15 cellular contexts compared by ENCODE assay signal in the genomic region with DNA sequence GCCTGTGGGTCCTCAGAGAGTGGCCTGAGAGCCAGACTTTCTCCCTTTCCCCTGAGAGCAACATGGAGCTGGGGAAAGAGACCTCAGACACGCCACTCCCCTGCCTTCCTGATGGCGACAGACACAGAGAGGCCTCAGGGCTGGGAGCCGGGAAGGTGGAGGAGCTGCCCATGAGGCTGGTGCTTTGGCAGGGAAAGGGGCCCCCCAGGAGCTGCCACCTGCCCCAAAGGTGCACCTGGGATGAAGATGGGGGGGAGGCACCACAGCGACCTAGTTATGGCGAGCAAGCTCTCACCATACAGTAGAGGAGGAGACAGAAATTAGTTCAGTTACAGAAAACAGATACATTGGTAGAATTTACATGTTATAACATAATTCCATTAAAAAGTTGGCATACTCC.
A peak's percentile ranks its signal among the peaks of the same experiment; 100 is the strongest.
DNase-seq lines count a peak whose midpoint lies in the region; ATAC-seq and TF ChIP-seq lines count a peak whose summit lies in the region.
"Had no signal": no experiment of that assay in that cellular context is flagged by ENCODE, and none has a peak within 500 bp of the region (broad histone marks: within the 10 kb centered on the region; RNA-seq: fewer than 3 reads in every experiment).

No MANE protein-coding gene starts in this region.

- H3K27me3 ChIP-seq in BLaER1 treated with 17β-estradiol and CSF1 and Interleukin-3, amounts not matched to agents 10 nM and 100 nM = no peaks in the 10 kb centered on the region
- no peaks in the 10 kb centered on the region for H3K27me3 ChIP-seq in muscle layer of duodenum (ENCODE audit: low read depth, low read length)
- no peaks in the 10 kb centered on the region for H3K27me3 ChIP-seq in thoracic aorta (replicated peaks; ENCODE audit: insufficient read depth)

- intact Hi-C loops in posterior vena cava (cut with DNase I) = loop anchor here in 1 of 2 donors (10.0 kb wide), 1 partner anchor 150 kb away; no protein-coding TSS in a partner anchor

- H3K4me1 ChIP-seq in BLaER1 treated with 17β-estradiol and CSF1 and Interleukin-3, amounts not matched to agents 10 nM and 100 nM = peaks cover 19 to 86% (median 79%) of the 10 kb centered on the region in 10 experiments
- H3K4me1 ChIP-seq in muscle layer of duodenum (ENCODE audit: control insufficient read depth in 1 of 2, insufficient read depth in 2 of 2, low read length in 2 of 2) = no peaks in the 10 kb centered on the region
- H3K4me1 ChIP-seq in thoracic aorta (ENCODE audit: control insufficient read depth in 1 of 2, low read depth in 2 of 2) = peaks cover 19 to 53% of the 10 kb centered on the region in 2 donors

- no peaks in the 10 kb centered on the region for H3K9me3 ChIP-seq in BLaER1 treated with 17β-estradiol and CSF1 and Interleukin-3, amounts not matched to agents 10 nM and 100 nM (replicated peaks in 1 of 11)
- H3K9me3 ChIP-seq in muscle layer of duodenum (ENCODE audit: control insufficient read depth in 1 of 2, low read length in 2 of 2) (no peaks in the 10 kb centered on the region), thoracic aorta (no peaks in the 10 kb centered on the region)

- H3K4me3 ChIP-seq in BLaER1 treated with 17β-estradiol and CSF1 and Interleukin-3, amounts not matched to agents 10 nM and 100 nM = no peak overlapping the region
- H3K4me3 ChIP-seq in muscle layer of duodenum (ENCODE audit: low read depth in 1 of 2, low read length in 2 of 2) (no peak overlapping the region), thoracic aorta (peak overlapping the region; percentile 75)
- H3K4me3 ChIP-seq: K562 had no signal

- no peaks in the 10 kb centered on the region for H3K36me3 ChIP-seq in BLaER1 treated with 17β-estradiol and CSF1 and Interleukin-3, amounts not matched to agents 10 nM and 100 nM
- H3K36me3 ChIP-seq in muscle layer of duodenum (ENCODE audit: control insufficient read depth in 1 of 2, insufficient read depth in 2 of 2, low read length in 2 of 2) = no peaks in the 10 kb centered on the region
- H3K36me3 ChIP-seq in thoracic aorta = no peaks in the 10 kb centered on the region

- no peak for ATAC-seq in thoracic aorta (ENCODE audit: insufficient number of reproducible peaks, low FRiP score, low read depth)
- ATAC-seq: CD8-positive, alpha-beta T cell; K562; Panc1 had no signal

- no peak overlapping the region for H3K9ac ChIP-seq in BLaER1 treated with 17β-estradiol and CSF1 and Interleukin-3, amounts not matched to agents 10 nM and 100 nM

- no peak overlapping the region for H3K27ac ChIP-seq in BLaER1 treated with 17β-estradiol and CSF1 and Interleukin-3, amounts not matched to agents 10 nM and 100 nM
- peak overlapping the region; percentile 31 for H3K27ac ChIP-seq in muscle layer of duodenum (ENCODE audit: low read length)
- peak overlapping the region; percentile 94 to 95 for H3K27ac ChIP-seq in thoracic aorta

- peak; percentile 80 for DNase-seq in cerebellum (ENCODE audit: low spot score)
- no peak for DNase-seq in thoracic aorta (ENCODE audit: low spot score)
- DNase-seq in posterior vena cava (ENCODE audit: low spot score) = no peak
- no peak for DNase-seq in T-helper 1 cell
- no peak for DNase-seq in HUDEP-2 (lab: John Stamatoyannopoulos, UW; ENCODE audit: unreplicated experiment in 76 of 76)
- DNase-seq: CD8-positive, alpha-beta T cell; DMS79; NCI-H1105; NCI-H2171 treated with DMSO at 0.1 percent for 48 hours; NCI-H446 treated with DMSO at 0.1 percent for 48 hours; NCI-H69 had no signal

- TF ChIP-seq CTCF in thoracic aorta (IDR thresholded peaks at IDR 0.05) = no peak

- H3K4me2 ChIP-seq in BLaER1 treated with 17β-estradiol and CSF1 and Interleukin-3, amounts not matched to agents 10 nM and 100 nM = peak overlapping the region in 7 of 11 experiments; percentile 84 to 96 (median 92); a peak in 9 of 22 replicates

- 0 out of 22 replicates have a peak, but pooled peaks cover 0 to 10% (median 0%) of the 10 kb centered on the region in 11 experiments for H4K20me1 ChIP-seq in BLaER1 treated with 17β-estradiol and CSF1 and Interleukin-3, amounts not matched to agents 10 nM and 100 nM

Comparison
In these comparisons a context has a peak if more than half of its experiments do, and no peak if none do; other contexts are left out.
1. H3K27ac ChIP-seq: peak in muscle layer of duodenum (single experiment) and thoracic aorta (2 of 2); none in BLaER1 treated with 17β-estradiol and CSF1 and Interleukin-3, amounts not matched to agents 10 nM and 100 nM (0 of 11).